18 cellular contexts compared by ENCODE assay signal in genomic region chr10:131142446-131143380, GRCh38.
DNase-seq lines count a peak whose midpoint lies in the region; ATAC-seq and TF ChIP-seq lines count a peak whose summit lies in the region.
"Had no signal": no experiment of that assay in that cellular context is flagged by ENCODE, and none has a peak within 500 bp of the region (broad histone marks: within the 10 kb centered on the region; RNA-seq: fewer than 3 reads in every experiment).

No MANE protein-coding gene starts in this region.

- WGBS in sigmoid colon, 2 donors = 70 to 80% methylated on average over 18 of the region's 18 CpGs

- TF ChIP-seq CTCF in left lung (IDR thresholded peaks at IDR 0.05) (no peak), sigmoid colon (IDR thresholded peaks at IDR 0.05) (no peak)

- no peak overlapping the region for H3K27ac Mint-ChIP-seq in activated naive CD4-positive, alpha-beta T cell treated with anti-CD3 and anti-CD28 coated beads, Interleukin-2, amount 10 ng/mL, durations not matched to agents 7 days and 5 days
- H3K27ac Mint-ChIP-seq: activated CD4-positive, alpha-beta T cell treated with anti-CD3 and anti-CD28 coated beads, Interleukin-2, amount 10 ng/mL, durations not matched to agents 24 days and 14 days; activated T-helper 2 cell treated with anti-CD3 and anti-CD28 coated beads, Interferon-gamma antibody, Interleukin-2, Interleukin-4, amounts not matched to agents 10 μg/mL and 5 μg/mL and 100 μg/mL, durations not matched to agents 14 hours and 24 hours and 36 hours had no signal

- H3K27ac ChIP-seq in left lung = no peak overlapping the region
- no peak overlapping the region for H3K27ac ChIP-seq in sigmoid colon
- H3K27ac ChIP-seq in substantia nigra (ENCODE audit: low read depth, low read length, poor library complexity, severe bottlenecking) = no peak overlapping the region
- H3K27ac ChIP-seq: brain microvascular endothelial cell, SJCRH30 had no signal

- H3K36me3 ChIP-seq in left lung (no peaks in the 10 kb centered on the region), sigmoid colon (no peaks in the 10 kb centered on the region)
- H3K36me3 ChIP-seq: brain microvascular endothelial cell, SJCRH30 had no signal

- DNase-seq in DMS153 treated with DMSO at 0.1 percent for 48 hours (lab: John Stamatoyannopoulos, UW; ENCODE audit: unreplicated experiment) (peak; percentile 90), NCI-H146 (lab: John Stamatoyannopoulos, UW) (peak; percentile 99), NCI-H69 (lab: John Stamatoyannopoulos, UW) (peak; percentile 92), left lung (peak; percentile 7 to 32), sigmoid colon (no peak), substantia nigra (lab: John Stamatoyannopoulos, UW) (no peak), mucosa of gallbladder (ENCODE audit: low spot score) (no peak)
- no peak for DNase-seq in activated naive CD4-positive, alpha-beta T cell treated with anti-CD3 and anti-CD28 coated beads, Interleukin-2, amount 10 ng/mL, durations not matched to agents 7 days and 5 days
- DNase-seq: activated CD4-positive, alpha-beta T cell treated with anti-CD3 and anti-CD28 coated beads, Interleukin-2, amount 10 ng/mL, durations not matched to agents 24 days and 14 days; brain microvascular endothelial cell; DMS 273 treated with DMSO at 0.1 percent for 48 hours; KG1; left ventricle myocardium superior; SJCRH30; stimulated activated CD4-positive, alpha-beta T cell treated with anti-CD3 and anti-CD28 coated beads, Interleukin-2, amount 100 ng/mL, for 24 hours; stimulated activated naive CD4-positive, alpha-beta T cell; T-helper 1 cell had no signal

- CTCF ChIA-PET in activated naive CD4-positive, alpha-beta T cell treated with anti-CD3 and anti-CD28 coated beads, Interleukin-2, amount 10 ng/mL, durations not matched to agents 7 days and 5 days (lab: Charles Lee) = no interaction called here

- no peaks in the 10 kb centered on the region for H3K4me1 Mint-ChIP-seq in activated naive CD4-positive, alpha-beta T cell treated with anti-CD3 and anti-CD28 coated beads, Interleukin-2, amount 10 ng/mL, durations not matched to agents 7 days and 5 days
- H3K4me1 Mint-ChIP-seq: activated CD4-positive, alpha-beta T cell treated with anti-CD3 and anti-CD28 coated beads, Interleukin-2, amount 10 ng/mL, durations not matched to agents 24 days and 14 days had no signal

- no peaks in the 10 kb centered on the region for H3K27me3 Mint-ChIP-seq in activated naive CD4-positive, alpha-beta T cell treated with anti-CD3 and anti-CD28 coated beads, Interleukin-2, amount 10 ng/mL, durations not matched to agents 7 days and 5 days
- H3K27me3 Mint-ChIP-seq: activated CD4-positive, alpha-beta T cell treated with anti-CD3 and anti-CD28 coated beads, Interleukin-2, amount 10 ng/mL, durations not matched to agents 24 days and 14 days had no signal

- intact Hi-C loops in left lung (cut with DNase I) = no loop called here
- intact Hi-C loops in sigmoid colon (cut with DNase I) = no loop called here

- TF ChIP-seq EP300 in sigmoid colon (IDR thresholded peaks at IDR 0.05) = no peak

- no peak for TF ChIP-seq POLR2A in sigmoid colon (IDR thresholded peaks at IDR 0.05)

- ATAC-seq in left lung = no peak
- ATAC-seq: left ventricle myocardium superior had no signal

- no peaks in the 10 kb centered on the region for H3K9me3 ChIP-seq in left lung
- no peaks in the 10 kb centered on the region for H3K9me3 ChIP-seq in sigmoid colon
- H3K9me3 ChIP-seq: SJCRH30 had no signal

- H3K4me3 ChIP-seq in left lung (no peak overlapping the region), sigmoid colon (no peak overlapping the region)
- H3K4me3 ChIP-seq: SJCRH30 had no signal

- no peaks in the 10 kb centered on the region for H3K36me3 Mint-ChIP-seq in activated naive CD4-positive, alpha-beta T cell treated with anti-CD3 and anti-CD28 coated beads, Interleukin-2, amount 10 ng/mL, durations not matched to agents 7 days and 5 days

- no peaks in the 10 kb centered on the region for H3K4me1 ChIP-seq in left lung
- H3K4me1 ChIP-seq in sigmoid colon = no peaks in the 10 kb centered on the region
- H3K4me1 ChIP-seq: SJCRH30 had no signal

- H3K27me3 ChIP-seq in left lung = peaks cover 0 to 50% of the 10 kb centered on the region in 2 donors
- H3K27me3 ChIP-seq in sigmoid colon = peaks cover 0 to 16% (median 0%) of the 10 kb centered on the region in 3 donors
- H3K27me3 ChIP-seq: brain microvascular endothelial cell, SJCRH30 had no signal

- no peak overlapping the region for H3K4me3 Mint-ChIP-seq in activated naive CD4-positive, alpha-beta T cell treated with anti-CD3 and anti-CD28 coated beads, Interleukin-2, amount 10 ng/mL, durations not matched to agents 7 days and 5 days
- H3K4me3 Mint-ChIP-seq: activated CD4-positive, alpha-beta T cell treated with anti-CD3 and anti-CD28 coated beads, Interleukin-2, amount 10 ng/mL, durations not matched to agents 24 days and 14 days had no signal

- H3K9me3 Mint-ChIP-seq in activated naive CD4-positive, alpha-beta T cell treated with anti-CD3 and anti-CD28 coated beads, Interleukin-2, amount 10 ng/mL, durations not matched to agents 7 days and 5 days = peaks cover 2% of the 10 kb centered on the region
- H3K9me3 Mint-ChIP-seq: activated CD4-positive, alpha-beta T cell treated with anti-CD3 and anti-CD28 coated beads, Interleukin-2, amount 10 ng/mL, durations not matched to agents 24 days and 14 days; activated T-helper 2 cell treated with anti-CD3 and anti-CD28 coated beads, Interferon-gamma antibody, Interleukin-2, Interleukin-4, amounts not matched to agents 10 μg/mL and 5 μg/mL and 100 μg/mL, durations not matched to agents 14 hours and 24 hours and 36 hours had no signal

Comparison
In these comparisons a context has a peak if more than half of its experiments do, and no peak if none do; other contexts are left out.
1. DNase-seq: peak in DMS153 treated with DMSO at 0.1 percent for 48 hours (single experiment), NCI-H146 (single experiment), NCI-H69 (single experiment) and left lung (2 of 2); none in sigmoid colon (single experiment), substantia nigra (0 of 49), activated naive CD4-positive, alpha-beta T cell treated with anti-CD3 and anti-CD28 coated beads, Interleukin-2, amount 10 ng/mL, durations not matched to agents 7 days and 5 days (single experiment) and mucosa of gallbladder (single experiment).